In genomic region chr11:14669958-14670357, GRCh38 we compare ENCODE assay signal across 1 cellular context.
TF ChIP-seq lines count a peak whose summit lies in the region.

No MANE protein-coding gene starts in this region.

TF ChIP-seq in HepG2, 621 proteins besides CTCF, POLR2A, EP300 and RAD21 (continued from another document):
- TF ChIP-seq HOMEZ (CRISPR knock-in tag; IDR thresholded peaks at IDR 0.05; ENCODE audit: low read depth) (peak; percentile 63), ZNF770 (CRISPR knock-in tag; IDR thresholded peaks at IDR 0.05) (no peak), SAP130 (CRISPR knock-in tag; IDR thresholded peaks at IDR 0.05; ENCODE audit: low read depth) (0 out of 2 replicates have a peak, but pooled peaks have one; percentile 26), ARID5B (CRISPR knock-in tag; IDR thresholded peaks at IDR 0.05) (peak; percentile 47; the same call in 1 of the 2 replicates), GATAD2A (CRISPR knock-in tag; IDR thresholded peaks at IDR 0.05) (peak; percentile 47; the same call in 1 of the 2 replicates), HNF4G (IDR thresholded peaks at IDR 0.05; ENCODE audit: borderline replicate concordance, low read depth, low read length) (0 out of 2 replicates have a peak, but pooled peaks have one; percentile 34), HNF4G (CRISPR knock-in tag; IDR thresholded peaks at IDR 0.05; ENCODE audit: borderline replicate concordance, low read depth) (no peak), LCORL (IDR thresholded peaks at IDR 0.05) (no peak), LCORL (CRISPR knock-in tag; IDR thresholded peaks at IDR 0.05) (0 out of 2 replicates have a peak, but pooled peaks have one; percentile 27), PAXIP1 (CRISPR knock-in tag; conservative IDR thresholded peaks at IDR 0.05) (0 out of 2 replicates have a peak, but pooled peaks have one; percentile 16)
